ENCODE assay signal across 15 cellular contexts in genomic region chr15:71425388-71425787, GRCh38.
DNase-seq lines count a peak whose midpoint lies in the region; ATAC-seq and TF ChIP-seq lines count a peak whose summit lies in the region.
"Had no signal": no experiment of that assay in that cellular context is flagged by ENCODE, and none has a peak within 500 bp of the region (broad histone marks: within the 10 kb centered on the region; RNA-seq: fewer than 3 reads in every experiment).

No MANE protein-coding gene starts in this region.

- no peak overlapping the region for H3K27ac ChIP-seq in left ventricle myocardium inferior (replicated peaks)
- no peak overlapping the region for H3K27ac ChIP-seq in PC-3 (ENCODE audit: low read length)
- no peak overlapping the region for H3K27ac ChIP-seq in neuronal stem cell (replicated peaks; ENCODE audit: low read length)
- no peak overlapping the region for H3K27ac ChIP-seq in osteoblast (ENCODE audit: low read depth, low read length)
- H3K27ac ChIP-seq: C4-2B had no signal

- no peak overlapping the region for H3K4ac ChIP-seq in neuronal stem cell (ENCODE audit: low read length)

- no peaks in the 10 kb centered on the region for H3K79me2 ChIP-seq in PC-3 (ENCODE audit: low read length)
- H3K79me2 ChIP-seq in osteoblast (ENCODE audit: insufficient read depth, low read length), result no peaks in the 10 kb centered on the region

- no peaks in the 10 kb centered on the region for H3K79me1 ChIP-seq in neuronal stem cell (ENCODE audit: low read depth, low read length)

- no TSS peak for BruUV-seq in PC-3 (replicated peaks; lab: Mats Ljungman, UMichigan)

- no peak overlapping the region for H2AFZ ChIP-seq in PC-3 (ENCODE audit: low read length)
- no peak overlapping the region for H2AFZ ChIP-seq in neuronal stem cell (ENCODE audit: low read length)
- no peak overlapping the region for H2AFZ ChIP-seq in osteoblast (ENCODE audit: low read length)

- ATAC-seq in left ventricle myocardium superior, result peak; percentile 29
- ATAC-seq in PC-3, result no peak
- ATAC-seq in HG02798 (IDR thresholded peaks at IDR 0.05; ENCODE audit: poor library complexity, unreplicated experiment), result no peak
- ATAC-seq in GM18517 (IDR thresholded peaks at IDR 0.05; ENCODE audit: unreplicated experiment), result no peak
- ATAC-seq: HCT116 had no signal

- no peak overlapping the region for H2AK5ac ChIP-seq in neuronal stem cell (ENCODE audit: low read depth, low read length)

- CTCF ChIA-PET in PC-3 (lab: Charles Lee), result no interaction called here

- H4K20me1 ChIP-seq in PC-3 (ENCODE audit: low read length), result no peaks in the 10 kb centered on the region
- no peaks in the 10 kb centered on the region for H4K20me1 ChIP-seq in osteoblast (ENCODE audit: insufficient read depth, low read length)

- no peak overlapping the region for H2BK15ac ChIP-seq in neuronal stem cell (ENCODE audit: low read length)

- peak overlapping the region; percentile 85 for H4K8ac ChIP-seq in neuronal stem cell (ENCODE audit: low read depth, low read length)

- H3K14ac ChIP-seq in neuronal stem cell (ENCODE audit: low read length), result no peak overlapping the region

- H3K9ac ChIP-seq in PC-3 (ENCODE audit: low read length) (no peak overlapping the region), neuronal stem cell (ENCODE audit: low read depth, low read length, poor library complexity) (no peak overlapping the region)

- H3K27me3 ChIP-seq in left ventricle myocardium inferior (ENCODE audit: low read depth) (no peaks in the 10 kb centered on the region), PC-3 (ENCODE audit: low read length) (no peaks in the 10 kb centered on the region), neuronal stem cell (ENCODE audit: control insufficient read depth in 3 of 3, insufficient read depth in 3 of 3, low read depth in 1 of 3, low read length in 3 of 3) (no peaks in the 10 kb centered on the region), osteoblast (ENCODE audit: insufficient read depth, low read length) (no peaks in the 10 kb centered on the region)

- no peak overlapping the region for H3K4me2 ChIP-seq in PC-3 (ENCODE audit: low read length)
- H3K4me2 ChIP-seq in neuronal stem cell (ENCODE audit: insufficient read depth, low read length, poor library complexity, severe bottlenecking), result no peak overlapping the region
- H3K4me2 ChIP-seq in osteoblast (ENCODE audit: insufficient read depth, low read length), result no peak overlapping the region

- DNase-seq in left ventricle myocardium superior (no peak), left ventricle myocardium inferior (no peak), PC-3 (peak; percentile 1), neuronal stem cell (ENCODE audit: low spot score) (no peak), osteoblast (ENCODE audit: insufficient read length, low spot score, missing footprints) (no peak)
- DNase-seq: ACHN; Caco-2; CD4-positive, alpha-beta T cell; GOT3; H7; HFFc6 had no signal

- no peak overlapping the region for H4K91ac ChIP-seq in neuronal stem cell (ENCODE audit: low read depth, low read length, poor library complexity)

- no CpG with 5 or more reads among the region's 3 CpGs for WGBS in neuronal stem cell (ENCODE audit: extremely low coverage in 2 of 2, insufficient read length in 2 of 2, insufficient replicate concordance in 1 of 2), 2 donors

- no peak overlapping the region for H2BK5ac ChIP-seq in neuronal stem cell (ENCODE audit: low read length)

- no peak for TF ChIP-seq CTCF in left ventricle myocardium inferior (IDR thresholded peaks at IDR 0.05; ENCODE audit: borderline replicate concordance)
- no peak for TF ChIP-seq CTCF in PC-3 (conservative IDR thresholded peaks at IDR 0.05; ENCODE audit: low read depth, low read length)
- TF ChIP-seq CTCF in osteoblast (IDR thresholded peaks at IDR 0.05; ENCODE audit: extremely low read depth, low read depth, low read length), result no peak

- H2BK12ac ChIP-seq in neuronal stem cell (ENCODE audit: low read length), result no peak overlapping the region

- H3K4me3 ChIP-seq in left ventricle myocardium inferior (no peak overlapping the region), PC-3 (ENCODE audit: low read length) (no peak overlapping the region), neuronal stem cell (ENCODE audit: low read length in 2 of 2) (no peak overlapping the region), osteoblast (ENCODE audit: insufficient read depth, low read length) (no peak overlapping the region)

- H3K9me3 ChIP-seq in left ventricle myocardium inferior (replicated peaks) (no peaks in the 10 kb centered on the region), PC-3 (ENCODE audit: low read length) (no peaks in the 10 kb centered on the region), neuronal stem cell (replicated peaks in 1 of 2; ENCODE audit: control insufficient read depth in 2 of 2, insufficient read depth in 1 of 2, low read depth in 1 of 2, low read length in 2 of 2) (peaks cover 0 to 2% of the 10 kb centered on the region in 2 donors), osteoblast (ENCODE audit: low read depth, low read length) (no peaks in the 10 kb centered on the region)
- H3K9me3 ChIP-seq: Caco-2 had no signal

- POLR2A ChIA-PET in PC-3 (lab: Charles Lee; ENCODE audit: unreplicated experiment), result no interaction called here

- H3K23ac ChIP-seq in neuronal stem cell (ENCODE audit: low read depth, low read length, poor library complexity), result no peak overlapping the region

- no peak overlapping the region for H2BK120ac ChIP-seq in neuronal stem cell (ENCODE audit: low read depth, low read length)

- no peaks in the 10 kb centered on the region for H3F3A ChIP-seq in PC-3 (ENCODE audit: low read length, unreplicated experiment)

- no peaks in the 10 kb centered on the region for H3K9me2 ChIP-seq in PC-3 (replicated peaks; ENCODE audit: low read length)

- H3K18ac ChIP-seq in neuronal stem cell (ENCODE audit: low read length), result peak overlapping the region; percentile 57

- intact Hi-C loops in left ventricle myocardium superior (cut with micrococcal nuclease), result no loop called here
- intact Hi-C loops in left ventricle myocardium inferior (cut with micrococcal nuclease), result no loop called here
- intact Hi-C loops in PC-3 (cut with micrococcal nuclease), result no loop called here

- H3K36me3 ChIP-seq in left ventricle myocardium inferior (no peaks in the 10 kb centered on the region), PC-3 (ENCODE audit: low read depth, low read length) (no peaks in the 10 kb centered on the region), neuronal stem cell (replicated peaks in 1 of 2; ENCODE audit: control insufficient read depth in 2 of 2, insufficient read depth in 2 of 2, low read length in 2 of 2) (no peaks in the 10 kb centered on the region), osteoblast (ENCODE audit: insufficient read depth, low read length) (no peaks in the 10 kb centered on the region)

- H3K4me1 ChIP-seq in left ventricle myocardium inferior, result peaks cover 26% of the 10 kb centered on the region
- no peaks in the 10 kb centered on the region for H3K4me1 ChIP-seq in PC-3 (ENCODE audit: insufficient read depth, low read length)
- no peaks in the 10 kb centered on the region for H3K4me1 ChIP-seq in neuronal stem cell (ENCODE audit: control insufficient read depth in 2 of 2, insufficient read depth in 1 of 2, low read depth in 1 of 2, low read length in 2 of 2)
- H3K4me1 ChIP-seq in osteoblast (ENCODE audit: insufficient read depth, low read length), result peaks cover 4% of the 10 kb centered on the region
- H3K4me1 ChIP-seq: Caco-2 had no signal
